ENCODE assay signal across 8 cellular contexts in genomic region chr11:35617687-35618496, GRCh38. TPM values are rescaled to one million over a fixed set of nuclear protein-coding genes. Genes with fewer than 3 reads are reported as not detected.
DNase-seq lines count a peak whose midpoint lies in the region; ATAC-seq and TF ChIP-seq lines count a peak whose summit lies in the region.

Gene FJX1, plus strand, starts transcription at chr11:35618460. Its CDS starts 177 bp downstream, at chr11:35618637.

- no peaks in the 10 kb centered on the region for H3K9me3 ChIP-seq in SU-DHL-6 (ENCODE audit: insufficient read depth, low read length)

- no peak within 1 kb of the TSS for H3K9ac ChIP-seq in SU-DHL-6 (ENCODE audit: low read length)

- no peaks in the 10 kb centered on the region for H3K9me3 Mint-ChIP-seq in IgD-negative memory B cell

- peaks cover 39% of the 10 kb centered on the region for H3K27me3 Mint-ChIP-seq in IgD-negative memory B cell

- H3K4me1 Mint-ChIP-seq in IgD-negative memory B cell, result peaks cover 6 to 12% (median 10%) of the 10 kb centered on the region in 3 donors

- H3K36me3 ChIP-seq in SU-DHL-6 (ENCODE audit: low read length), result no peaks in the 10 kb centered on the region

- no peaks in the 10 kb centered on the region for H4K20me1 ChIP-seq in SU-DHL-6 (ENCODE audit: low read depth, low read length)

- H3K4me3 ChIP-seq in SU-DHL-6 (ENCODE audit: insufficient read depth, low read length, poor library complexity, severe bottlenecking), result peak within 1 kb of the TSS; percentile 6

- no peaks in the 10 kb centered on the region for H3K36me3 Mint-ChIP-seq in IgD-negative memory B cell

- peak within 1 kb of the TSS; percentile 78 to 91 (median 86) for H3K4me3 Mint-ChIP-seq in IgD-negative memory B cell

- H3F3A ChIP-seq in SU-DHL-6 (ENCODE audit: insufficient read depth), result no peaks in the 10 kb centered on the region

- H2AFZ ChIP-seq in SU-DHL-6 (ENCODE audit: low read depth, low read length, severe bottlenecking), result no peak within 1 kb of the TSS

- H3K9me2 ChIP-seq in SU-DHL-6 (replicated peaks; ENCODE audit: insufficient read depth, low read length), result no peaks in the 10 kb centered on the region

- peak within 1 kb of the TSS; percentile 15 for H3K4me2 ChIP-seq in SU-DHL-6 (ENCODE audit: low read depth, low read length, poor library complexity, severe bottlenecking)

- H3K27ac Mint-ChIP-seq in IgD-negative memory B cell, result no peak within 1 kb of the TSS

- peak; percentile 92 for DNase-seq in GM03348 (ENCODE audit: low spot score)
- DNase-seq in dermis blood vessel endothelial cell, result peak; percentile 90
- peak; percentile 19 to 39 for DNase-seq in stimulated activated CD4-positive, alpha-beta T cell treated with anti-CD3 and anti-CD28 coated beads, Interleukin-2, amount 100 ng/mL, for 24 hours

- no peaks in the 10 kb centered on the region for H3K79me2 ChIP-seq in SU-DHL-6 (ENCODE audit: insufficient read depth, low read length)

- TF ChIP-seq CTCF in SU-DHL-6 (IDR thresholded peaks at IDR 0.05; ENCODE audit: insufficient read depth, low read length, poor library complexity, severe bottlenecking), result no peak

- H3K27ac ChIP-seq in SU-DHL-6 (ENCODE audit: low read depth, low read length) (no peak within 1 kb of the TSS), layer of hippocampus (ENCODE audit: low read depth, low read length) (peak within 1 kb of the TSS; percentile 60)

- ATAC-seq in GM21619 (IDR thresholded peaks at IDR 0.05; ENCODE audit: unreplicated experiment), result peak; percentile 29
- ATAC-seq in GM18520 (IDR thresholded peaks at IDR 0.05; ENCODE audit: unreplicated experiment), result no peak

- H3K27me3 ChIP-seq in SU-DHL-6 (ENCODE audit: low read length) (no peaks in the 10 kb centered on the region), layer of hippocampus (ENCODE audit: control insufficient read depth, insufficient read depth, low read length) (no peaks in the 10 kb centered on the region)

RNA-seq across cellular contexts. Expression of gene FJX1, which starts in this region (rescaled TPM):
- polyA plus RNA-seq in IgD-negative memory B cell, result not detected
- total RNA-seq in dermis blood vessel endothelial cell, result 44.5 and 52.1 TPM in 2 replicates

Comparison
In these comparisons a context has a peak if more than half of its experiments do, and no peak if none do; other contexts are left out.
1. DNase-seq: peak in every context shown above with its lines; median percentile 92 in GM03348; 90 in dermis blood vessel endothelial cell; 29 in stimulated activated CD4-positive, alpha-beta T cell treated with anti-CD3 and anti-CD28 coated beads, Interleukin-2, amount 100 ng/mL, for 24 hours.